Comparison of ENCODE assay signal across 9 cellular contexts in genomic region chr9:134366223-134367031, GRCh38. TPM values are rescaled to one million over a fixed set of nuclear protein-coding genes. Genes with fewer than 3 reads are reported as not detected.
DNase-seq lines count a peak whose midpoint lies in the region; ATAC-seq and TF ChIP-seq lines count a peak whose summit lies in the region.
"Had no signal": no experiment of that assay in that cellular context is flagged by ENCODE, and none has a peak within 500 bp of the region (broad histone marks: within the 10 kb centered on the region; RNA-seq: fewer than 3 reads in every experiment).

No MANE protein-coding gene starts in this region.

- no peaks in the 10 kb centered on the region for H3K27me3 Mint-ChIP-seq in natural killer cell treated with Interleukin-12 subunit alpha and Interleukin-12 subunit beta and Interleukin-15 and Interleukin-18, amount 100 ng/mL, for 72 hours

- no peak for TF ChIP-seq CTCF in brain microvascular endothelial cell (IDR thresholded peaks at IDR 0.05; ENCODE audit: low read depth, low read length, missing control alignments)

- H3K27ac ChIP-seq in brain microvascular endothelial cell (no peak overlapping the region), stomach smooth muscle (ENCODE audit: low read length) (peak overlapping the region; percentile 80)

- H3K4me3 ChIP-seq in brain microvascular endothelial cell (ENCODE audit: low read depth, low read length): no peak overlapping the region
- peak overlapping the region; percentile 46 to 64 for H3K4me3 ChIP-seq in stomach smooth muscle (ENCODE audit: low read length in 2 of 2)

- H3K4me1 ChIP-seq in stomach smooth muscle (ENCODE audit: control insufficient read depth, insufficient read depth, low read length): peaks cover 85% of the 10 kb centered on the region

- H3K27me3 ChIP-seq in brain microvascular endothelial cell (replicated peaks): no peaks in the 10 kb centered on the region
- no peaks in the 10 kb centered on the region for H3K27me3 ChIP-seq in stomach smooth muscle (ENCODE audit: control insufficient read depth in 1 of 2, insufficient read depth in 2 of 2, low read length in 2 of 2)

- no peaks in the 10 kb centered on the region for H3K9me3 ChIP-seq in stomach smooth muscle (ENCODE audit: control insufficient read depth in 2 of 2, low read length in 2 of 2)

- H3K4me3 Mint-ChIP-seq in natural killer cell treated with Interleukin-12 subunit alpha and Interleukin-12 subunit beta and Interleukin-15 and Interleukin-18, amount 100 ng/mL, for 72 hours: no peak overlapping the region
- H3K4me3 Mint-ChIP-seq: natural killer cell had no signal

- H3K36me3 ChIP-seq in brain microvascular endothelial cell (replicated peaks): no peaks in the 10 kb centered on the region
- no peaks in the 10 kb centered on the region for H3K36me3 ChIP-seq in stomach smooth muscle (ENCODE audit: control insufficient read depth in 2 of 2, insufficient read depth in 2 of 2, low read length in 2 of 2)

- no peak overlapping the region for H3K27ac Mint-ChIP-seq in natural killer cell treated with Interleukin-12 subunit alpha and Interleukin-12 subunit beta and Interleukin-15 and Interleukin-18, amount 100 ng/mL, for 72 hours
- H3K27ac Mint-ChIP-seq: natural killer cell had no signal

- in situ Hi-C loops in G401 (cut with HindIII; ENCODE audit: low sequenced_read_pairs) (no loop called here), brain microvascular endothelial cell (cut with HindIII; ENCODE audit: low pct_ligation_motif_present, low sequenced_read_pairs) (no loop called here)

- H3K9ac ChIP-seq in stomach smooth muscle (ENCODE audit: low read length in 2 of 2): peak overlapping the region; percentile 58 to 70

- H3K36me3 Mint-ChIP-seq in natural killer cell treated with Interleukin-12 subunit alpha and Interleukin-12 subunit beta and Interleukin-15 and Interleukin-18, amount 100 ng/mL, for 72 hours: no peaks in the 10 kb centered on the region
- H3K36me3 Mint-ChIP-seq: natural killer cell had no signal

- H3K4me1 Mint-ChIP-seq in natural killer cell treated with Interleukin-12 subunit alpha and Interleukin-12 subunit beta and Interleukin-15 and Interleukin-18, amount 100 ng/mL, for 72 hours (ENCODE audit: low read depth in 2 of 2): peaks cover 7 to 9% of the 10 kb centered on the region in 2 donors

- peak; percentile 83 for DNase-seq in G401 (ENCODE audit: low spot score)
- DNase-seq in NCI-H460 (ENCODE audit: extremely low read depth, low read depth): peak; percentile 85
- DNase-seq in brain microvascular endothelial cell: peak; percentile 43
- DNase-seq in iris pigment epithelial cell (ENCODE audit: low read depth): peak; percentile 79
- no peak for DNase-seq in effector CD4-positive, alpha-beta T cell
- no peak for DNase-seq in natural killer cell treated with Interleukin-12 subunit alpha and Interleukin-12 subunit beta and Interleukin-15 and Interleukin-18, amount 100 ng/mL, for 72 hours (ENCODE audit: low spot score)
- no peak for DNase-seq in DMS114 treated with DMSO at 0.1 percent for 48 hours (lab: John Stamatoyannopoulos, UW; ENCODE audit: unreplicated experiment)
- DNase-seq: natural killer cell had no signal

- no peaks in the 10 kb centered on the region for H3K9me3 Mint-ChIP-seq in natural killer cell treated with Interleukin-12 subunit alpha and Interleukin-12 subunit beta and Interleukin-15 and Interleukin-18, amount 100 ng/mL, for 72 hours
- H3K9me3 Mint-ChIP-seq: natural killer cell had no signal

- no peak for ATAC-seq in natural killer cell treated with Interleukin-12 subunit alpha and Interleukin-12 subunit beta and Interleukin-15 and Interleukin-18, amount 100 ng/mL, for 72 hours

RNA-seq across cellular contexts. Expression of gene RXRA, which starts 40.2 kb away (rescaled TPM):
- 18.9 and 25.8 TPM in 2 replicates for total RNA-seq in G401 (2014; rRNA removed; shearing (Covaris generic))
- 29.3 and 30.5 TPM in 2 replicates for total RNA-seq in NCI-H460 (2014; rRNA removed; shearing (Covaris generic))
- polyA plus RNA-seq in NCI-H460 (2014; cell fraction: nucleus; rRNA removed): 15.3 and 19.8 TPM in 2 replicates
- 1 to 10 TPM; 3.8 to 4.9 TPM for total RNA-seq in natural killer cell treated with Interleukin-12 subunit alpha and Interleukin-12 subunit beta and Interleukin-15 and Interleukin-18, amount 100 ng/mL, for 72 hours

Comparison
In these comparisons a context has a peak if more than half of its experiments do, and no peak if none do; other contexts are left out.
1. DNase-seq: peak in G401 (single experiment), NCI-H460 (single experiment), brain microvascular endothelial cell (single experiment) and iris pigment epithelial cell (single experiment); none in effector CD4-positive, alpha-beta T cell (single experiment), natural killer cell treated with Interleukin-12 subunit alpha and Interleukin-12 subunit beta and Interleukin-15 and Interleukin-18, amount 100 ng/mL, for 72 hours (single experiment) and DMS114 treated with DMSO at 0.1 percent for 48 hours (single experiment).